In genomic region chr18:12119358-12119757, GRCh38 we compare ENCODE assay signal across 24 cellular contexts. TPM values are rescaled to one million over a fixed set of nuclear protein-coding genes. Genes with fewer than 3 reads are reported as not detected.
"Had no signal": no experiment of that assay in that cellular context is flagged by ENCODE, and none has a peak within 500 bp of the region (broad histone marks: within the 10 kb centered on the region; RNA-seq: fewer than 3 reads in every experiment).

No MANE protein-coding gene starts in this region.

- DNase-seq: IMR-90, MV-4-11, NCI-H1048, NCI-H1105, NCI-H1417, NCI-H1436 treated with DMSO at 0.1 percent for 48 hours, NCI-H1694, NCI-H187 treated with DMSO at 0.1 percent for 48 hours, NCI-H2029 treated with DMSO at 0.1 percent for 48 hours, NCI-H2107, NCI-H2171 treated with DMSO at 0.1 percent for 48 hours, NCI-H345, NCI-H446 treated with DMSO at 0.1 percent for 48 hours, NCI-H510A treated with DMSO at 0.1 percent for 48 hours, NCI-H526, Right ventricle myocardium superior, RPMI8226, SIG-M5 had no signal

- H3K9ac ChIP-seq: KMS-11 had no signal

- FAIRE-seq: RCC 7860 had no signal

- H3K4me2 ChIP-seq: KMS-11 had no signal

- ATAC-seq: SK-N-SH treated with all-trans-retinoic acid at 6 μM for 48 hours had no signal

- H3K27ac ChIP-seq: KMS-11 had no signal

RNA-seq across cellular contexts. Expression of gene ANKRD62, which starts 25.7 kb away (rescaled TPM):
- total RNA-seq: HT-29, IMR-90, LHCN-M2, MCF 10A, Right ventricle myocardium superior had no signal
- polyA plus RNA-seq: IMR-90 had no signal
